8 cellular contexts compared by ENCODE assay signal in genomic region chr1:115829023-115829674, GRCh38. TPM values are rescaled to one million over a fixed set of nuclear protein-coding genes. Genes with fewer than 3 reads are reported as not detected.
DNase-seq lines count a peak whose midpoint lies in the region; TF ChIP-seq lines count a peak whose summit lies in the region.

No MANE protein-coding gene starts in this region.

- no peaks in the 10 kb centered on the region for H4K20me1 ChIP-seq in smooth muscle cell (ENCODE audit: low read depth)

- no peak for TF ChIP-seq POLR2A in adrenal gland (IDR thresholded peaks at IDR 0.05)

- peaks cover 14% of the 10 kb centered on the region for H3F3A ChIP-seq in smooth muscle cell (ENCODE audit: low read depth)

- POLR2A ChIA-PET in HEK293 (lab: Yijun Ruan, JAX) = interaction anchor here (1.4 kb wide), 1 partner anchor 10 kb away, joined by 5 read pairs; no protein-coding TSS in a partner anchor

- H3K4me3 ChIP-seq in ACC112 (ENCODE audit: low read depth, low read length) (peak overlapping the region; percentile 70), HEK293 (ENCODE audit: low read depth, low read length) (no peak overlapping the region), adrenal gland (peak overlapping the region in 1 of 4 donors; percentile 61), iPS-11a (ENCODE audit: low read depth, low read length) (peak overlapping the region; percentile 15), smooth muscle cell (peak overlapping the region; percentile 46), HAP-1 (no peak overlapping the region)

- CTCF ChIA-PET in HEK293 (lab: Yijun Ruan, JAX) = interaction anchor here (0.9 kb wide), 1 partner anchor 11 kb away, joined by 3 read pairs; no protein-coding TSS in a partner anchor

- H3K9ac ChIP-seq in smooth muscle cell (ENCODE audit: low read depth) = peak overlapping the region; percentile 86

- WGBS in adrenal gland, 4 donors = 71 to 78% (median 73%) methylated on average over 20 of the region's 20 CpGs
- WGBS in smooth muscle cell (ENCODE audit: low lambda C conversion rate) = 25% methylated on average over 20 of the region's 20 CpGs

- H3K9me3 ChIP-seq in HEK293 (ENCODE audit: control insufficient read depth, insufficient read depth, low read depth, low read length) = no peaks in the 10 kb centered on the region
- no peaks in the 10 kb centered on the region for H3K9me3 ChIP-seq in adrenal gland (replicated peaks in 1 of 3)
- no peaks in the 10 kb centered on the region for H3K9me3 ChIP-seq in smooth muscle cell (replicated peaks; ENCODE audit: low read depth)
- no peaks in the 10 kb centered on the region for H3K9me3 ChIP-seq in HAP-1

- no peak for TF ChIP-seq CTCF in HEK293 (tag by site-specific recombination; IDR thresholded peaks at IDR 0.05)
- TF ChIP-seq CTCF in adrenal gland (IDR thresholded peaks at IDR 0.05) = no peak
- TF ChIP-seq CTCF in smooth muscle cell (IDR thresholded peaks at IDR 0.05; ENCODE audit: borderline replicate concordance, insufficient read depth, poor library complexity, severe bottlenecking) = no peak

- in situ Hi-C loops in HAP-1 (cut with MboI; ENCODE audit: low sequenced_read_pairs) = no loop called here

- H2AFZ ChIP-seq in ACC112 (ENCODE audit: low read length, unreplicated experiment) = no peak overlapping the region
- no peak overlapping the region for H2AFZ ChIP-seq in smooth muscle cell (ENCODE audit: low read depth)

- intact Hi-C loops in adrenal gland (cut with DNase I) = no loop called here

- H3K79me2 ChIP-seq in ACC112 (ENCODE audit: control insufficient read depth, insufficient read depth, low read length, unreplicated experiment) (no peaks in the 10 kb centered on the region), smooth muscle cell (ENCODE audit: low read depth) (no peaks in the 10 kb centered on the region)

- H3K4me1 ChIP-seq in ACC112 (ENCODE audit: control insufficient read depth, insufficient read depth, low read length, unreplicated experiment) (peaks cover 13% of the 10 kb centered on the region), HEK293 (ENCODE audit: control insufficient read depth, insufficient read depth, low read length) (no peaks in the 10 kb centered on the region), adrenal gland (replicated peaks in 1 of 2) (peaks cover 2 to 16% of the 10 kb centered on the region in 2 donors), smooth muscle cell (ENCODE audit: low read depth) (peaks cover 7% of the 10 kb centered on the region), HAP-1 (peaks cover 13% of the 10 kb centered on the region)

- H3K36me3 ChIP-seq in ACC112 (ENCODE audit: insufficient read depth, low read length) (no peaks in the 10 kb centered on the region), HEK293 (ENCODE audit: control insufficient read depth in 2 of 2, insufficient read depth in 1 of 2, low read length in 2 of 2) (no peaks in the 10 kb centered on the region), adrenal gland (replicated peaks in 1 of 2) (no peaks in the 10 kb centered on the region), smooth muscle cell (ENCODE audit: low read depth) (no peaks in the 10 kb centered on the region), HAP-1 (replicated peaks) (no peaks in the 10 kb centered on the region)

- H3K27ac ChIP-seq in ACC112 (ENCODE audit: low read depth, low read length) (no peak overlapping the region; the same call in 1 of the 2 replicates), HEK293 (ENCODE audit: extremely low read depth, low read depth, low read length) (no peak overlapping the region), adrenal gland (peak overlapping the region in 1 of 5 donors; percentile 6), smooth muscle cell (ENCODE audit: low read depth) (peak overlapping the region; percentile 95)

- peak in 5 of 7 donors; percentile 39 to 69 (median 59) for DNase-seq in adrenal gland
- no peak for DNase-seq in smooth muscle cell (lab: John Stamatoyannopoulos, UW; ENCODE audit: unreplicated experiment)
- no peak for DNase-seq in HAP-1 (ENCODE audit: low spot score in 2 of 2)
- DNase-seq in midbrain (lab: John Stamatoyannopoulos, UW) = no peak
- no peak for DNase-seq in epidermal melanocyte (ENCODE audit: insufficient read length, low spot score)

- peak overlapping the region; percentile 81 for H3K4me2 ChIP-seq in smooth muscle cell

- H3K27me3 ChIP-seq in ACC112 (ENCODE audit: insufficient read depth, low read length) (peaks cover 35% of the 10 kb centered on the region; the same call in 1 of the 2 replicates), adrenal gland (peaks cover 28% of the 10 kb centered on the region), smooth muscle cell (ENCODE audit: low read depth) (no peaks in the 10 kb centered on the region), HAP-1 (ENCODE audit: low read depth) (no peaks in the 10 kb centered on the region)

TF ChIP-seq in HEK293, 187 proteins besides CTCF, POLR2A, EP300 and RAD21 (continues in another document):
- TF ChIP-seq, protein P1, sequence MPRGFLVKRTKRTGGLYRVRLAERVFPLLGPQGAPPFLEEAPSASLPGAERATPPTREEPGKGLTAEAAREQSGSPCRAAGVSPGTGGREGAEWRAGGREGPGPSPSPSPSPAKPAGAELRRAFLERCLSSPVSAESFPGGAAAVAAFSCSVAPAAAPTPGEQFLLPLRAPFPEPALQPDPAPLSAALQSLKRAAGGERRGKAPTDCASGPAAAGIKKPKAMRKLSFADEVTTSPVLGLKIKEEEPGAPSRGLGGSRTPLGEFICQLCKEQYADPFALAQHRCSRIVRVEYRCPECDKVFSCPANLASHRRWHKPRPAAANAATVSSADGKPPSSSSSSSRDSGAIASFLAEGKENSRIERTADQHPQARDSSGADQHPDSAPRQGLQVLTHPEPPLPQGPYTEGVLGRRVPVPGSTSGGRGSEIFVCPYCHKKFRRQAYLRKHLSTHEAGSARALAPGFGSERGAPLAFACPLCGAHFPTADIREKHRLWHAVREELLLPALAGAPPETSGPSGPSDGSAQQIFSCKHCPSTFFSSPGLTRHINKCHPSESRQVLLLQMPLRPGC (tag by site-specific recombination; IDR thresholded peaks at IDR 0.05) = no peak
- TF ChIP-seq ZNF48 (tag by site-specific recombination; IDR thresholded peaks at IDR 0.05) (no peak), ZNF184 (tag by site-specific recombination; IDR thresholded peaks at IDR 0.05) (no peak), SCRT2 (tag by site-specific recombination; IDR thresholded peaks at IDR 0.05) (peak; percentile 88), EGR2 (tag by site-specific recombination; IDR thresholded peaks at IDR 0.05; ENCODE audit: low read depth) (peak; percentile 64; the same call in 1 of the 2 replicates), ZNF600 (tag by site-specific recombination; IDR thresholded peaks at IDR 0.05) (peak; percentile 73), ZXDB (tag by site-specific recombination; IDR thresholded peaks at IDR 0.05) (0 out of 2 replicates have a peak, but pooled peaks have one; percentile 21), TCF7L2 (IDR thresholded peaks at IDR 0.05; ENCODE audit: borderline replicate concordance, low read depth, low read length) (peak; percentile 82), ZBTB11 (tag by site-specific recombination; conservative IDR thresholded peaks at IDR 0.05; ENCODE audit: low read depth) (no peak), SP7 (tag by site-specific recombination; IDR thresholded peaks at IDR 0.05) (peak; percentile 46; the same call in 1 of the 2 replicates), ZNF660 (tag by site-specific recombination; IDR thresholded peaks at IDR 0.05) (0 out of 2 replicates have a peak, but pooled peaks have one; percentile 28), GLIS1 (tag by site-specific recombination; IDR thresholded peaks at IDR 0.05) (peak; percentile 22; the same call in 1 of the 2 replicates), ZNF10 (tag by site-specific recombination; IDR thresholded peaks at IDR 0.05) (peak; percentile 91), ZNF174 (tag by site-specific recombination; IDR thresholded peaks at IDR 0.05) (no peak), ZBTB21 (tag by site-specific recombination; IDR thresholded peaks at IDR 0.05) (0 out of 2 replicates have a peak, but pooled peaks have one; percentile 24), ZNF629 (tag by site-specific recombination; IDR thresholded peaks at IDR 0.05) (peak; percentile 67), ZNF530 (tag by site-specific recombination; IDR thresholded peaks at IDR 0.05; ENCODE audit: low read depth) (no peak)
- TF ChIP-seq, protein P2, sequence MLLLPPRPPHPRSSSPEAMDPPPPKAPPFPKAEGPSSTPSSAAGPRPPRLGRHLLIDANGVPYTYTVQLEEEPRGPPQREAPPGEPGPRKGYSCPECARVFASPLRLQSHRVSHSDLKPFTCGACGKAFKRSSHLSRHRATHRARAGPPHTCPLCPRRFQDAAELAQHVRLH (tag by site-specific recombination; IDR thresholded peaks at IDR 0.05) = no peak

RNA-seq across cellular contexts. Expression of gene NHLH2, which starts 11.8 kb away (rescaled TPM):
- total RNA-seq in adrenal gland (not detected), smooth muscle cell (0.54 and 0.90 TPM in 2 replicates)
- polyA plus RNA-seq in adrenal gland (not detected), smooth muscle cell (0.30 and 0.46 TPM in 2 replicates)

Comparison
In these comparisons a context has a peak if more than half of its experiments do, and no peak if none do; other contexts are left out.
1. H3K4me3 ChIP-seq: peak in ACC112 (single experiment), iPS-11a (single experiment) and smooth muscle cell (single experiment); none in HEK293 (single experiment) and HAP-1 (single experiment).
2. DNase-seq: peak in adrenal gland (5 of 7); none in smooth muscle cell (single experiment), HAP-1 (0 of 2), midbrain (single experiment) and epidermal melanocyte (single experiment).